Comparison of ENCODE assay signal across 21 cellular contexts in the genomic region with DNA sequence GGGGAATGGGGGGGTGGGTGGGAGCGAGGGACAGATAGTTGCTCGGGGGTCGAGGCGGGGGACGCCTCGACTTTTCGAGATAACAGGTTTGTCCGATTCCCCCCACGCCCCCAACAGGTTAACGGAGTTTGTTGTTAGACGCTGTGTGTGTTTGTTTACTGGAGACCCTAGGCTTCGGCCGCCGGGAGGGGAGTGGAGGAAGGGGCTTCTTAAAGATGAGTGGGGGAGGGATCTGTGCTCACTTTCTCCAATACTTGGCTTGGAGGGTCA. TPM values are rescaled to one million over a fixed set of nuclear protein-coding genes. Genes with fewer than 3 reads are reported as not detected.
DNase-seq lines count a peak whose midpoint lies in the region; ATAC-seq and TF ChIP-seq lines count a peak whose summit lies in the region.
"Had no signal": no experiment of that assay in that cellular context is flagged by ENCODE, and none has a peak within 500 bp of the region (broad histone marks: within the 10 kb centered on the region; RNA-seq: fewer than 3 reads in every experiment).

No MANE protein-coding gene starts in this region.

- WGBS in SK-N-SH (ENCODE audit: low lambda C conversion rate), result 3% methylated on average over 14 of the region's 14 CpGs
- WGBS in ectodermal cell, 2 experiments, result 1% methylated on average over 14 of the region's 14 CpGs
- WGBS in mesodermal cell (ENCODE audit: insufficient coverage in 2 of 2), 2 experiments, result 0% methylated on average over 6 to 8 of the region's 14 CpGs
- WGBS in tibial nerve, 2 donors, result 0 to 1% methylated on average over 12 to 14 of the region's 14 CpGs

- H3K27me3 ChIP-seq in SK-N-SH (ENCODE audit: insufficient read depth), result peaks cover 31% of the 10 kb centered on the region
- peaks cover 92% of the 10 kb centered on the region for H3K27me3 ChIP-seq in ectodermal cell (ENCODE audit: control insufficient read depth, insufficient read depth, low read length, poor library complexity, severe bottlenecking)
- peaks cover 0 to 36% of the 10 kb centered on the region in 2 donors for H3K27me3 ChIP-seq in tibial nerve

- no peak for TF ChIP-seq RAD21 in SK-N-SH (IDR thresholded peaks at IDR 0.05; ENCODE audit: low read length)

- no peaks in the 10 kb centered on the region for H3K79me2 ChIP-seq in SK-N-SH (ENCODE audit: insufficient read depth)

- H3K9me2 ChIP-seq in SK-N-SH, result no peaks in the 10 kb centered on the region

- H3F3A ChIP-seq in SK-N-SH (replicated peaks; ENCODE audit: insufficient read depth), result no peaks in the 10 kb centered on the region

- DNase-seq in SK-N-SH (peak; percentile 22), tibial nerve (ENCODE audit: low spot score in 2 of 2) (no peak), SHP77 (lab: John Stamatoyannopoulos, UW) (no peak), NCI-H2029 (lab: John Stamatoyannopoulos, UW) (no peak), Kasumi-1 (lab: John Stamatoyannopoulos, UW) (no peak)
- DNase-seq: activated CD4-positive, alpha-beta T cell treated with anti-CD3 and anti-CD28 coated beads, Interleukin-2, amount 50 U/mL, for 4 hours; activated naive CD4-positive, alpha-beta T cell treated with Interleukin-2 at 50 U/mL for 16 hours; activated T-cell treated with anti-CD3 and anti-CD28 coated beads for 4 hours; MV-4-11; naive thymus-derived CD8-positive, alpha-beta T cell; spleen had no signal

- TF ChIP-seq EP300 in SK-N-SH (IDR thresholded peaks at IDR 0.05; ENCODE audit: borderline replicate concordance in 1 of 2, low read depth in 1 of 2, low read length in 1 of 2) (no peak), tibial nerve (IDR thresholded peaks at IDR 0.05) (no peak)

- no peak overlapping the region for H3K4me2 ChIP-seq in SK-N-SH

- H3K36me3 ChIP-seq in SK-N-SH (replicated peaks in 1 of 2; ENCODE audit: control insufficient read depth in 1 of 2, insufficient read depth in 2 of 2, low read length in 1 of 2), result no peaks in the 10 kb centered on the region
- no peaks in the 10 kb centered on the region for H3K36me3 ChIP-seq in ectodermal cell (ENCODE audit: control insufficient read depth, insufficient read depth, low read length)
- no peaks in the 10 kb centered on the region for H3K36me3 ChIP-seq in mesodermal cell (ENCODE audit: control insufficient read depth, insufficient read depth, low read length)
- H3K36me3 ChIP-seq in tibial nerve, result no peaks in the 10 kb centered on the region
- H3K36me3 ChIP-seq: prostate gland, spleen had no signal

- H3K4me1 ChIP-seq in SK-N-SH (ENCODE audit: control insufficient read depth in 1 of 2, insufficient read depth in 2 of 2, low read depth in 1 of 2, low read length in 1 of 2) (peaks cover 0 to 18% of the 10 kb centered on the region in 2 experiments; a peak in 1 of 4 replicates), ectodermal cell (ENCODE audit: control insufficient read depth, insufficient read depth, low read length) (peaks cover 5% of the 10 kb centered on the region), mesodermal cell (ENCODE audit: control insufficient read depth, insufficient read depth, low read length, poor library complexity, severe bottlenecking) (peaks cover 2% of the 10 kb centered on the region), tibial nerve (peaks cover 0 to 36% (median 3%) of the 10 kb centered on the region in 4 donors)
- H3K4me1 ChIP-seq: prostate gland had no signal

- no peak for TF ChIP-seq POLR2A in tibial nerve (IDR thresholded peaks at IDR 0.05)

- no peak overlapping the region for H2AFZ ChIP-seq in SK-N-SH (ENCODE audit: low read depth)

- H3K9me3 ChIP-seq in SK-N-SH (no peaks in the 10 kb centered on the region), ectodermal cell (ENCODE audit: control insufficient read depth, low read length) (no peaks in the 10 kb centered on the region), mesodermal cell (ENCODE audit: control insufficient read depth, low read length) (no peaks in the 10 kb centered on the region), tibial nerve (no peaks in the 10 kb centered on the region)
- H3K9me3 ChIP-seq: prostate gland, spleen had no signal

- no peak overlapping the region; a peak in 1 of 4 replicates for H3K4me3 ChIP-seq in SK-N-SH (ENCODE audit: low read depth in 2 of 2, low read length in 1 of 2)
- peak overlapping the region; percentile 43 for H3K4me3 ChIP-seq in ectodermal cell (ENCODE audit: insufficient read depth, low read depth, low read length)
- H3K4me3 ChIP-seq in mesodermal cell (ENCODE audit: extremely low read depth, insufficient read depth, low read length, poor library complexity, severe bottlenecking), result peak overlapping the region; percentile 35
- peak overlapping the region; percentile 21 to 56 (median 42) for H3K4me3 ChIP-seq in tibial nerve
- H3K4me3 ChIP-seq: lung had no signal

- TF ChIP-seq CTCF in SK-N-SH (IDR thresholded peaks at IDR 0.05) (no peak), tibial nerve (IDR thresholded peaks at IDR 0.05) (no peak)

- POLR2A ChIA-PET in SK-N-SH (lab: Yijun Ruan, JAX), result no interaction called here

- CTCF ChIA-PET in SK-N-SH (lab: Yijun Ruan, JAX), result interaction anchor here (1.2 to 1.6 kb wide), 5 partner anchors 28 to 284 kb away, joined by 3 to 8 read pairs (median 4); no protein-coding TSS in a partner anchor

- no peaks in the 10 kb centered on the region for H4K20me1 ChIP-seq in SK-N-SH (ENCODE audit: insufficient read depth)

- ATAC-seq in SK-N-SH treated with all-trans-retinoic acid at 6 μM for 48 hours, result no peak
- ATAC-seq: naive thymus-derived CD8-positive, alpha-beta T cell had no signal

- no peak overlapping the region for H3K9ac ChIP-seq in SK-N-SH
- H3K9ac ChIP-seq: GM23248 had no signal

- H3K27ac ChIP-seq in SK-N-SH (ENCODE audit: low read depth in 2 of 2, low read length in 1 of 2) (no peak overlapping the region), ectodermal cell (ENCODE audit: insufficient read depth, low read depth, low read length, poor library complexity, severe bottlenecking) (no peak overlapping the region), mesodermal cell (ENCODE audit: low read depth, low read length, severe bottlenecking) (no peak overlapping the region), tibial nerve (peak overlapping the region in 3 of 4 donors; percentile 5 to 70 (median 6))
- H3K27ac ChIP-seq: C4-2B, GM23248, prostate gland, spleen had no signal

TF ChIP-seq in SK-N-SH, 30 proteins besides CTCF, POLR2A, EP300 and RAD21 (continues in another document):
- TF ChIP-seq YY1 (IDR thresholded peaks at IDR 0.05; ENCODE audit: low read depth), result no peak
- no peak for TF ChIP-seq FOXM1 (IDR thresholded peaks at IDR 0.05; ENCODE audit: low read depth)
- no peak for TF ChIP-seq JUND (IDR thresholded peaks at IDR 0.05)
- TF ChIP-seq GABPA (IDR thresholded peaks at IDR 0.05; ENCODE audit: low read depth), result no peak
- no peak for TF ChIP-seq CHD2 (IDR thresholded peaks at IDR 0.05; ENCODE audit: low read length, partially characterized antibody)
- TF ChIP-seq RXRA (IDR thresholded peaks at IDR 0.05; ENCODE audit: borderline replicate concordance, low read depth), result no peak
- TF ChIP-seq ELF1 (IDR thresholded peaks at IDR 0.05), result no peak
- no peak for TF ChIP-seq RCOR1 (IDR thresholded peaks at IDR 0.05; ENCODE audit: low read length)
- TF ChIP-seq, protein P1, sequence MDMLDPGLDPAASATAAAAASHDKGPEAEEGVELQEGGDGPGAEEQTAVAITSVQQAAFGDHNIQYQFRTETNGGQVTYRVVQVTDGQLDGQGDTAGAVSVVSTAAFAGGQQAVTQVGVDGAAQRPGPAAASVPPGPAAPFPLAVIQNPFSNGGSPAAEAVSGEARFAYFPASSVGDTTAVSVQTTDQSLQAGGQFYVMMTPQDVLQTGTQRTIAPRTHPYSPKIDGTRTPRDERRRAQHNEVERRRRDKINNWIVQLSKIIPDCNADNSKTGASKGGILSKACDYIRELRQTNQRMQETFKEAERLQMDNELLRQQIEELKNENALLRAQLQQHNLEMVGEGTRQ (IDR thresholded peaks at IDR 0.05; ENCODE audit: borderline replicate concordance, low read depth, low read length), result no peak
- TF ChIP-seq NRF1 (IDR thresholded peaks at IDR 0.05; ENCODE audit: low read depth, low read length), result no peak
- no peak for TF ChIP-seq FOSL2 (IDR thresholded peaks at IDR 0.05; ENCODE audit: borderline replicate concordance, low read depth)
- no peak for TF ChIP-seq POLR2AphosphoS5 (IDR thresholded peaks at IDR 0.05; ENCODE audit: low read depth, low read length)

TF ChIP-seq in SK-N-SH treated with all-trans-retinoic acid at 6 μM for 48 hours, 23 proteins besides CTCF, POLR2A, EP300 and RAD21 (continues in another document):
- TF ChIP-seq, protein P2, sequence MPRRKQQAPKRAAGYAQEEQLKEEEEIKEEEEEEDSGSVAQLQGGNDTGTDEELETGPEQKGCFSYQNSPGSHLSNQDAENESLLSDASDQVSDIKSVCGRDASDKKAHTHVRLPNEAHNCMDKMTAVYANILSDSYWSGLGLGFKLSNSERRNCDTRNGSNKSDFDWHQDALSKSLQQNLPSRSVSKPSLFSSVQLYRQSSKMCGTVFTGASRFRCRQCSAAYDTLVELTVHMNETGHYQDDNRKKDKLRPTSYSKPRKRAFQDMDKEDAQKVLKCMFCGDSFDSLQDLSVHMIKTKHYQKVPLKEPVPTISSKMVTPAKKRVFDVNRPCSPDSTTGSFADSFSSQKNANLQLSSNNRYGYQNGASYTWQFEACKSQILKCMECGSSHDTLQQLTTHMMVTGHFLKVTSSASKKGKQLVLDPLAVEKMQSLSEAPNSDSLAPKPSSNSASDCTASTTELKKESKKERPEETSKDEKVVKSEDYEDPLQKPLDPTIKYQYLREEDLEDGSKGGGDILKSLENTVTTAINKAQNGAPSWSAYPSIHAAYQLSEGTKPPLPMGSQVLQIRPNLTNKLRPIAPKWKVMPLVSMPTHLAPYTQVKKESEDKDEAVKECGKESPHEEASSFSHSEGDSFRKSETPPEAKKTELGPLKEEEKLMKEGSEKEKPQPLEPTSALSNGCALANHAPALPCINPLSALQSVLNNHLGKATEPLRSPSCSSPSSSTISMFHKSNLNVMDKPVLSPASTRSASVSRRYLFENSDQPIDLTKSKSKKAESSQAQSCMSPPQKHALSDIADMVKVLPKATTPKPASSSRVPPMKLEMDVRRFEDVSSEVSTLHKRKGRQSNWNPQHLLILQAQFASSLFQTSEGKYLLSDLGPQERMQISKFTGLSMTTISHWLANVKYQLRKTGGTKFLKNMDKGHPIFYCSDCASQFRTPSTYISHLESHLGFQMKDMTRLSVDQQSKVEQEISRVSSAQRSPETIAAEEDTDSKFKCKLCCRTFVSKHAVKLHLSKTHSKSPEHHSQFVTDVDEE (CRISPR knock-in tag; IDR thresholded peaks at IDR 0.05), result no peak
- no peak for TF ChIP-seq RARB (CRISPR knock-in tag; IDR thresholded peaks at IDR 0.05)

RNA-seq across cellular contexts. Expression of a gene that starts 0.8 kb away (rescaled TPM):
- not detected in 2 replicates for polyA plus RNA-seq in SK-N-SH (2012; rRNA removed)
- under 0.01 TPM in 1 of 2 replicates, not detected in the other for polyA plus RNA-seq in SK-N-SH (2012; cell fraction: cytosol; rRNA removed)
- polyA plus RNA-seq in SK-N-SH (2012; cell fraction: nucleus; rRNA removed), result not detected in 2 replicates
- polyA plus RNA-seq in ectodermal cell (2013, experiment 1 of 4), result 1.2 TPM
- 1.3 TPM for polyA plus RNA-seq in ectodermal cell (2013, experiment 2 of 4)
- 1.5 TPM for polyA plus RNA-seq in ectodermal cell (2013, experiment 3 of 4)
- polyA plus RNA-seq in ectodermal cell (2013, experiment 4 of 4), result 1.7 TPM
- polyA plus RNA-seq in mesodermal cell (2013, experiment 1 of 2), result 0.63 TPM
- 0.15 TPM for polyA plus RNA-seq in mesodermal cell (2013, experiment 2 of 2)
- total RNA-seq in tibial nerve, result 1 to 10 TPM; 1.8 to 3.9 (median 3.2) TPM
- total RNA-seq: GM23248; naive thymus-derived CD8-positive, alpha-beta T cell; NCI-H460; T-helper 1 cell treated with Interleukin-12 subunit alpha and Interleukin-12 subunit beta and Interleukin-4 antibody, amounts not matched to agents 30 ng/mL and 1 ng/mL, for 36 hours had no signal
- polyA plus RNA-seq: GM23248, IgD-negative memory B cell, lung, spleen had no signal

Comparison
In these comparisons a context has a peak if more than half of its experiments do, and no peak if none do; other contexts are left out.
1. H3K27ac ChIP-seq: peak in tibial nerve (3 of 4); none in SK-N-SH (0 of 2), ectodermal cell (single experiment) and mesodermal cell (single experiment).
2. H3K4me3 ChIP-seq: peak in ectodermal cell (single experiment), mesodermal cell (single experiment) and tibial nerve (4 of 4); none in SK-N-SH (0 of 2).